8 cellular contexts compared by ENCODE assay signal in genomic region chr7:152076324-152076821, GRCh38. TPM values are rescaled to one million over a fixed set of nuclear protein-coding genes. Genes with fewer than 3 reads are reported as not detected.
DNase-seq lines count a peak whose midpoint lies in the region; ATAC-seq, FAIRE-seq and TF ChIP-seq lines count a peak whose summit lies in the region.

No MANE protein-coding gene starts in this region.

- no peaks in the 10 kb centered on the region for H3K27me3 Mint-ChIP-seq in astrocyte (ENCODE audit: low read depth, unreplicated experiment)

- H4K20me1 ChIP-seq in astrocyte (ENCODE audit: insufficient read depth, low read length): peaks cover 25% of the 10 kb centered on the region

- H3K79me2 ChIP-seq in astrocyte (ENCODE audit: insufficient read depth, low read length): peaks cover 10% of the 10 kb centered on the region

- H3K4me3 ChIP-seq in HEK293 (ENCODE audit: low read depth, low read length): no peak overlapping the region
- H3K4me3 ChIP-seq in astrocyte (ENCODE audit: insufficient read depth, low read depth, low read length): no peak overlapping the region

- no peak overlapping the region for H3K9ac ChIP-seq in astrocyte (ENCODE audit: low read length)

- H3K36me3 ChIP-seq in HEK293 (ENCODE audit: control insufficient read depth in 2 of 2, insufficient read depth in 1 of 2, low read length in 2 of 2): no peaks in the 10 kb centered on the region
- no peaks in the 10 kb centered on the region for H3K36me3 ChIP-seq in astrocyte (ENCODE audit: insufficient read depth, low read length)

- peaks cover 25% of the 10 kb centered on the region for H3K4me1 Mint-ChIP-seq in astrocyte (ENCODE audit: low read depth, unreplicated experiment)
- H3K4me1 Mint-ChIP-seq in stimulated activated effector memory CD8-positive, alpha-beta T cell treated with anti-CD3 and anti-CD28 coated beads, Interleukin-12 subunit alpha, Interleukin-12 subunit beta, amount 100 ng/mL, for 72 hours: peaks cover 38% of the 10 kb centered on the region

- H3K27me3 ChIP-seq in astrocyte (ENCODE audit: insufficient read depth, low read length): no peaks in the 10 kb centered on the region

- no peaks in the 10 kb centered on the region for H3K9me3 Mint-ChIP-seq in astrocyte (ENCODE audit: unreplicated experiment)
- H3K9me3 Mint-ChIP-seq in stimulated activated effector memory CD8-positive, alpha-beta T cell treated with anti-CD3 and anti-CD28 coated beads, Interleukin-12 subunit alpha, Interleukin-12 subunit beta, amount 100 ng/mL, for 72 hours: no peaks in the 10 kb centered on the region

- H3K4me3 Mint-ChIP-seq in astrocyte (ENCODE audit: unreplicated experiment): no peak overlapping the region
- no peak overlapping the region for H3K4me3 Mint-ChIP-seq in stimulated activated effector memory CD8-positive, alpha-beta T cell treated with anti-CD3 and anti-CD28 coated beads, Interleukin-12 subunit alpha, Interleukin-12 subunit beta, amount 100 ng/mL, for 72 hours

- DNase-seq in CD1c-positive myeloid dendritic cell (ENCODE audit: extremely low spot score) (peak; percentile 6), astrocyte (ENCODE audit: low read depth) (no peak), left kidney (ENCODE audit: low read depth, low spot score) (peak; percentile 75), DMS153 (lab: John Stamatoyannopoulos, UW) (no peak), A172 (ENCODE audit: low spot score) (no peak)
- no peak for DNase-seq in stimulated activated effector memory CD8-positive, alpha-beta T cell treated with anti-CD3 and anti-CD28 coated beads, Interleukin-12 subunit alpha, Interleukin-12 subunit beta, amount 100 ng/mL, for 72 hours (ENCODE audit: low spot score in 2 of 2)

- POLR2A ChIA-PET in HEK293 (lab: Yijun Ruan, JAX): interaction anchor here (0.7 kb wide), 1 partner anchor 57 kb away, joined by 3 read pairs; no protein-coding TSS in a partner anchor

- no peak overlapping the region for H3K4me2 ChIP-seq in astrocyte (ENCODE audit: low read length)

- no peaks in the 10 kb centered on the region for H3K36me3 Mint-ChIP-seq in astrocyte (ENCODE audit: low read depth, unreplicated experiment)
- no peaks in the 10 kb centered on the region for H3K36me3 Mint-ChIP-seq in stimulated activated effector memory CD8-positive, alpha-beta T cell treated with anti-CD3 and anti-CD28 coated beads, Interleukin-12 subunit alpha, Interleukin-12 subunit beta, amount 100 ng/mL, for 72 hours

- TF ChIP-seq CTCF in HEK293 (tag by site-specific recombination; IDR thresholded peaks at IDR 0.05) (0 out of 2 replicates have a peak, but pooled peaks have one; percentile 39), astrocyte (IDR thresholded peaks at IDR 0.05; ENCODE audit: insufficient read depth, low read depth, low read length) (peak; percentile 30)

- CTCF ChIA-PET in HEK293 (lab: Yijun Ruan, JAX): interaction anchor here (0.6 to 1.2 kb wide), 7 partner anchors 12 to 676 kb away, joined by 3 to 5 read pairs (median 3); no protein-coding TSS in a partner anchor

- H3K9me3 ChIP-seq in HEK293 (ENCODE audit: control insufficient read depth, insufficient read depth, low read depth, low read length) (no peaks in the 10 kb centered on the region), astrocyte (ENCODE audit: insufficient read depth, low read depth, low read length) (no peaks in the 10 kb centered on the region)

- H3K4me1 ChIP-seq in HEK293 (ENCODE audit: control insufficient read depth, insufficient read depth, low read length): peaks cover 8% of the 10 kb centered on the region; the same call in 1 of the 2 replicates
- H3K4me1 ChIP-seq in astrocyte (ENCODE audit: insufficient read depth, low read length): no peaks in the 10 kb centered on the region

- H3K27ac Mint-ChIP-seq in astrocyte (ENCODE audit: unreplicated experiment): no peak overlapping the region
- no peak overlapping the region for H3K27ac Mint-ChIP-seq in stimulated activated effector memory CD8-positive, alpha-beta T cell treated with anti-CD3 and anti-CD28 coated beads, Interleukin-12 subunit alpha, Interleukin-12 subunit beta, amount 100 ng/mL, for 72 hours

- H3K27ac ChIP-seq in HEK293 (ENCODE audit: extremely low read depth, low read depth, low read length) (no peak overlapping the region), astrocyte (ENCODE audit: low read depth, low read length) (no peak overlapping the region)

- ATAC-seq in HG03175 (IDR thresholded peaks at IDR 0.05; ENCODE audit: unreplicated experiment): no peak
- no peak for ATAC-seq in stimulated activated effector memory CD8-positive, alpha-beta T cell treated with anti-CD3 and anti-CD28 coated beads, Interleukin-12 subunit alpha, Interleukin-12 subunit beta, amount 100 ng/mL, for 72 hours

- FAIRE-seq in astrocyte (lab: Jason Lieb, UNC): no peak

- H2AFZ ChIP-seq in astrocyte (ENCODE audit: low read depth, low read length): no peak overlapping the region

TF ChIP-seq in HEK293, 187 proteins besides CTCF, POLR2A, EP300 and RAD21 (continues in another document):
- TF ChIP-seq ZNF777 (tag by site-specific recombination; IDR thresholded peaks at IDR 0.05; ENCODE audit: borderline replicate concordance): 0 out of 2 replicates have a peak, but pooled peaks have one; percentile 48
- no peak for TF ChIP-seq ZBTB8A (tag by site-specific recombination; IDR thresholded peaks at IDR 0.05)
- TF ChIP-seq ZNF626 (tag by site-specific recombination; IDR thresholded peaks at IDR 0.05): 0 out of 2 replicates have a peak, but pooled peaks have one; percentile 3
- peak; percentile 77 for TF ChIP-seq ZNF654 (tag by site-specific recombination; IDR thresholded peaks at IDR 0.05; ENCODE audit: low read depth)
- TF ChIP-seq OSR2 (tag by site-specific recombination; IDR thresholded peaks at IDR 0.05): no peak
- no peak for TF ChIP-seq ZFP41 (tag by site-specific recombination; IDR thresholded peaks at IDR 0.05; ENCODE audit: borderline replicate concordance)
- TF ChIP-seq ZNF639 (tag by site-specific recombination; IDR thresholded peaks at IDR 0.05): no peak
- TF ChIP-seq ZNF529 (tag by site-specific recombination; IDR thresholded peaks at IDR 0.05; ENCODE audit: insufficient replicate concordance): no peak
- TF ChIP-seq ZBTB6 (tag by site-specific recombination; IDR thresholded peaks at IDR 0.05): peak; percentile 51; the same call in 1 of the 2 replicates
- TF ChIP-seq ZNF692 (tag by site-specific recombination; IDR thresholded peaks at IDR 0.05): no peak
- TF ChIP-seq PRDM10 (tag by site-specific recombination; IDR thresholded peaks at IDR 0.05): peak; percentile 43; the same call in 1 of the 2 replicates

RNA-seq across cellular contexts. Expression of gene GALNT11, which starts 50.9 kb away (rescaled TPM):
- total RNA-seq in astrocyte: 22.4 and 23.0 TPM in 2 replicates
- 57.6 and 73.5 TPM in 2 replicates for total RNA-seq in A172 (2014; rRNA removed; shearing (Covaris generic))

Comparison
In these comparisons a context has a peak if more than half of its experiments do, and no peak if none do; other contexts are left out.
1. DNase-seq: peak in CD1c-positive myeloid dendritic cell (single experiment) and left kidney (single experiment); none in astrocyte (single experiment), stimulated activated effector memory CD8-positive, alpha-beta T cell treated with anti-CD3 and anti-CD28 coated beads, Interleukin-12 subunit alpha, Interleukin-12 subunit beta, amount 100 ng/mL, for 72 hours (0 of 2), DMS153 (single experiment) and A172 (single experiment).